ENCODE assay signal across 17 cellular contexts in genomic region chr16:72637306-72637705, GRCh38.
DNase-seq lines count a peak whose midpoint lies in the region; ATAC-seq and TF ChIP-seq lines count a peak whose summit lies in the region.
"Had no signal": no experiment of that assay in that cellular context is flagged by ENCODE, and none has a peak within 500 bp of the region (broad histone marks: within the 10 kb centered on the region; RNA-seq: fewer than 3 reads in every experiment).

No MANE protein-coding gene starts in this region.

- peaks cover 19% of the 10 kb centered on the region for H3K36me3 Mint-ChIP-seq in stimulated activated memory B cell treated with anti-CD40 and anti-IgM and Interleukin-4, amounts not matched to agents 10 μg/mL and 1 μg/mL and 100 μg/mL, for 72 hours
- H3K36me3 Mint-ChIP-seq in activated CD8-positive, alpha-beta T cell treated with anti-CD3 and anti-CD28 coated beads, Interleukin-2, amount 10 ng/mL, durations not matched to agents 7 days and 5 days (ENCODE audit: low read depth) = peaks cover 8% of the 10 kb centered on the region

- H3K27ac Mint-ChIP-seq in stimulated activated memory B cell treated with anti-CD40 and anti-IgM and Interleukin-4, amounts not matched to agents 10 μg/mL and 1 μg/mL and 100 μg/mL, for 72 hours = no peak overlapping the region
- no peak overlapping the region for H3K27ac Mint-ChIP-seq in activated CD8-positive, alpha-beta T cell treated with anti-CD3 and anti-CD28 coated beads, Interleukin-2, amount 10 ng/mL, durations not matched to agents 7 days and 5 days
- H3K27ac Mint-ChIP-seq: T-helper 1 cell treated with Interleukin-12 subunit alpha and Interleukin-12 subunit beta and Interleukin-4 antibody, amounts not matched to agents 30 μg/mL and 1 μg/mL, for 36 hours had no signal

- H3K4me3 ChIP-seq in AG09309 (ENCODE audit: control insufficient read depth, low read depth, low read length) (no peak overlapping the region), LNCaP clone FGC (ENCODE audit: low read depth, low read length) (no peak overlapping the region), cardiac fibroblast (replicated peaks in 1 of 2; ENCODE audit: low read depth in 2 of 2, low read length in 2 of 2) (no peak overlapping the region)
- H3K4me3 ChIP-seq: lower lobe of right lung, pancreas, PC-9 had no signal

- H3K4me3 Mint-ChIP-seq in stimulated activated memory B cell treated with anti-CD40 and anti-IgM and Interleukin-4, amounts not matched to agents 10 μg/mL and 1 μg/mL and 100 μg/mL, for 72 hours = no peak overlapping the region
- H3K4me3 Mint-ChIP-seq in activated CD8-positive, alpha-beta T cell treated with anti-CD3 and anti-CD28 coated beads, Interleukin-2, amount 10 ng/mL, durations not matched to agents 7 days and 5 days = no peak overlapping the region
- H3K4me3 Mint-ChIP-seq: T-helper 1 cell treated with Interleukin-12 subunit alpha and Interleukin-12 subunit beta and Interleukin-4 antibody, amounts not matched to agents 30 μg/mL and 1 μg/mL, for 36 hours had no signal

- no peaks in the 10 kb centered on the region for H3K27me3 Mint-ChIP-seq in stimulated activated memory B cell treated with anti-CD40 and anti-IgM and Interleukin-4, amounts not matched to agents 10 μg/mL and 1 μg/mL and 100 μg/mL, for 72 hours
- H3K27me3 Mint-ChIP-seq in activated CD8-positive, alpha-beta T cell treated with anti-CD3 and anti-CD28 coated beads, Interleukin-2, amount 10 ng/mL, durations not matched to agents 7 days and 5 days (ENCODE audit: low read depth) = no peaks in the 10 kb centered on the region

- DNase-seq in AG09309 (ENCODE audit: low read depth) = peak; percentile 37
- peak; percentile 61 for DNase-seq in LNCaP clone FGC (ENCODE audit: low read depth)
- DNase-seq in cardiac fibroblast (ENCODE audit: low read depth in 2 of 2) = peak; percentile 79 to 82
- DNase-seq in kidney tubule cell (ENCODE audit: low spot score) = peak; percentile 79
- DNase-seq in medulla oblongata (ENCODE audit: extremely low spot score) = no peak
- no peak for DNase-seq in 8988T
- no peak for DNase-seq in activated CD8-positive, alpha-beta T cell treated with anti-CD3 and anti-CD28 coated beads, Interleukin-2, amount 10 ng/mL, durations not matched to agents 7 days and 5 days
- DNase-seq: activated effector memory CD4-positive, alpha-beta T cell treated with Interleukin-2 at 50 U/mL for 16 hours; C1 segment of cervical spinal cord; Kasumi-1; lower lobe of right lung; NCI-H2171 treated with DMSO at 0.1 percent for 48 hours; pancreas; stimulated activated CD4-positive, alpha-beta T cell treated with anti-CD3 and anti-CD28 coated beads, Interleukin-1b, Interleukin-23, amount 100 ng/mL, for 48 hours had no signal

- no peak for ATAC-seq in stimulated activated memory B cell treated with anti-CD40 and anti-IgM and Interleukin-4, amounts not matched to agents 10 μg/mL and 1 μg/mL and 100 μg/mL, for 72 hours
- no peak for ATAC-seq in activated CD8-positive, alpha-beta T cell treated with anti-CD3 and anti-CD28 coated beads, Interleukin-2, amount 10 ng/mL, durations not matched to agents 7 days and 5 days
- ATAC-seq: lower lobe of right lung, pancreas had no signal

- H3K9me3 Mint-ChIP-seq in stimulated activated memory B cell treated with anti-CD40 and anti-IgM and Interleukin-4, amounts not matched to agents 10 μg/mL and 1 μg/mL and 100 μg/mL, for 72 hours = peaks cover 13% of the 10 kb centered on the region
- peaks cover 7% of the 10 kb centered on the region for H3K9me3 Mint-ChIP-seq in activated CD8-positive, alpha-beta T cell treated with anti-CD3 and anti-CD28 coated beads, Interleukin-2, amount 10 ng/mL, durations not matched to agents 7 days and 5 days (ENCODE audit: insufficient read depth)

- TF ChIP-seq CTCF in AG09309 (IDR thresholded peaks at IDR 0.05; ENCODE audit: control insufficient read depth, insufficient read depth, low read depth, low read length, missing control alignments) (no peak), LNCaP clone FGC (IDR thresholded peaks at IDR 0.05; ENCODE audit: control insufficient read depth, extremely low read depth, insufficient read depth) (no peak), cardiac fibroblast (IDR thresholded peaks at IDR 0.05; ENCODE audit: low read depth, low read length) (no peak)

- CTCF ChIA-PET in activated CD8-positive, alpha-beta T cell treated with anti-CD3 and anti-CD28 coated beads, Interleukin-2, amount 10 ng/mL, durations not matched to agents 7 days and 5 days (lab: Charles Lee) = no interaction called here

- POLR2A ChIA-PET in activated CD8-positive, alpha-beta T cell treated with anti-CD3 and anti-CD28 coated beads, Interleukin-2, amount 10 ng/mL, durations not matched to agents 7 days and 5 days (lab: Charles Lee) = no interaction called here

- H3K4me1 Mint-ChIP-seq in stimulated activated memory B cell treated with anti-CD40 and anti-IgM and Interleukin-4, amounts not matched to agents 10 μg/mL and 1 μg/mL and 100 μg/mL, for 72 hours = no peaks in the 10 kb centered on the region
- H3K4me1 Mint-ChIP-seq in activated CD8-positive, alpha-beta T cell treated with anti-CD3 and anti-CD28 coated beads, Interleukin-2, amount 10 ng/mL, durations not matched to agents 7 days and 5 days (ENCODE audit: low read depth) = peaks cover 6% of the 10 kb centered on the region

Comparison
In these comparisons a context has a peak if more than half of its experiments do, and no peak if none do; other contexts are left out.
1. DNase-seq: peak in AG09309 (single experiment), LNCaP clone FGC (single experiment), cardiac fibroblast (2 of 2) and kidney tubule cell (single experiment); none in medulla oblongata (single experiment), 8988T (single experiment) and activated CD8-positive, alpha-beta T cell treated with anti-CD3 and anti-CD28 coated beads, Interleukin-2, amount 10 ng/mL, durations not matched to agents 7 days and 5 days (single experiment).